In genomic region chrX:138026211-138026610, GRCh38 we compare ENCODE assay signal across 9 cellular contexts.
DNase-seq lines count a peak whose midpoint lies in the region; ATAC-seq and TF ChIP-seq lines count a peak whose summit lies in the region.
"Had no signal": no experiment of that assay in that cellular context is flagged by ENCODE, and none has a peak within 500 bp of the region (broad histone marks: within the 10 kb centered on the region; RNA-seq: fewer than 3 reads in every experiment).

No MANE protein-coding gene starts in this region.

- ATAC-seq in left lobe of liver, result peak; percentile 66
- no peak for ATAC-seq in activated CD8-positive, alpha-beta memory T cell treated with anti-CD3 and anti-CD28 coated beads, Interleukin-2, amount 10 ng/mL, durations not matched to agents 7 days and 5 days
- no peak for ATAC-seq in HG03469 (IDR thresholded peaks at IDR 0.05; ENCODE audit: unreplicated experiment)
- ATAC-seq in HG03457 (IDR thresholded peaks at IDR 0.05; ENCODE audit: unreplicated experiment), result no peak

- no peak overlapping the region for H3K27ac Mint-ChIP-seq in activated CD8-positive, alpha-beta memory T cell treated with anti-CD3 and anti-CD28 coated beads, Interleukin-2, amount 10 ng/mL, durations not matched to agents 7 days and 5 days
- H3K27ac Mint-ChIP-seq in Calu3 (ENCODE audit: unreplicated experiment), result no peak overlapping the region

- H3K4me3 Mint-ChIP-seq in activated CD8-positive, alpha-beta memory T cell treated with anti-CD3 and anti-CD28 coated beads, Interleukin-2, amount 10 ng/mL, durations not matched to agents 7 days and 5 days, result no peak overlapping the region
- H3K4me3 Mint-ChIP-seq in Calu3 (ENCODE audit: low read depth, unreplicated experiment), result no peak overlapping the region

- CTCF ChIA-PET in activated CD8-positive, alpha-beta memory T cell treated with anti-CD3 and anti-CD28 coated beads, Interleukin-2, amount 10 ng/mL, durations not matched to agents 7 days and 5 days (lab: Charles Lee), result no interaction called here
- CTCF ChIA-PET in Calu3 (lab: Charles Lee), result no interaction called here

- H3K4me3 ChIP-seq in H7 (ENCODE audit: insufficient read depth, low read depth, low read length), result no peak overlapping the region
- no peak overlapping the region for H3K4me3 ChIP-seq in OCI-LY3 (ENCODE audit: low read length)

- H3K36me3 ChIP-seq in H7 (replicated peaks; ENCODE audit: control insufficient read depth, insufficient read depth, low read length) (no peaks in the 10 kb centered on the region), OCI-LY3 (replicated peaks; ENCODE audit: low read depth, low read length) (no peaks in the 10 kb centered on the region)

- H4K20me1 ChIP-seq in OCI-LY3 (ENCODE audit: insufficient read depth, low read length), result no peaks in the 10 kb centered on the region

- H3K79me2 ChIP-seq in OCI-LY3 (ENCODE audit: low read length), result no peaks in the 10 kb centered on the region

- BruUV-seq in Calu3 (replicated peaks; lab: Mats Ljungman, UMichigan), result no TSS peak

- peaks cover 3% of the 10 kb centered on the region for H3K4me1 ChIP-seq in OCI-LY3 (ENCODE audit: low read length)

- no peaks in the 10 kb centered on the region for H3K9me3 ChIP-seq in OCI-LY3 (ENCODE audit: insufficient read depth, low read length)

- intact Hi-C loops in Calu3 (cut with micrococcal nuclease; ENCODE audit: unreplicated experiment), result no loop called here

- no peak overlapping the region for H3K4me2 ChIP-seq in OCI-LY3 (ENCODE audit: low read length)

- no peaks in the 10 kb centered on the region for H3K36me3 Mint-ChIP-seq in activated CD8-positive, alpha-beta memory T cell treated with anti-CD3 and anti-CD28 coated beads, Interleukin-2, amount 10 ng/mL, durations not matched to agents 7 days and 5 days
- no peaks in the 10 kb centered on the region for H3K36me3 Mint-ChIP-seq in Calu3 (ENCODE audit: insufficient read depth, unreplicated experiment)

- no peak overlapping the region for H3K27ac ChIP-seq in OCI-LY3 (ENCODE audit: low read length)
- H3K27ac ChIP-seq: HL-60 had no signal

- no peaks in the 10 kb centered on the region for H3K27me3 ChIP-seq in H7 (ENCODE audit: control insufficient read depth, insufficient read depth, low read length)
- no peaks in the 10 kb centered on the region for H3K27me3 ChIP-seq in OCI-LY3 (ENCODE audit: low read depth, low read length)

- H3K9me3 Mint-ChIP-seq in activated CD8-positive, alpha-beta memory T cell treated with anti-CD3 and anti-CD28 coated beads, Interleukin-2, amount 10 ng/mL, durations not matched to agents 7 days and 5 days (ENCODE audit: low read depth), result no peaks in the 10 kb centered on the region
- peaks cover 7% of the 10 kb centered on the region for H3K9me3 Mint-ChIP-seq in Calu3 (ENCODE audit: low read depth, unreplicated experiment)

- H3K27me3 Mint-ChIP-seq in activated CD8-positive, alpha-beta memory T cell treated with anti-CD3 and anti-CD28 coated beads, Interleukin-2, amount 10 ng/mL, durations not matched to agents 7 days and 5 days, result no peaks in the 10 kb centered on the region
- H3K27me3 Mint-ChIP-seq in Calu3 (ENCODE audit: unreplicated experiment), result no peaks in the 10 kb centered on the region

- DNase-seq in ELR (ENCODE audit: low read depth), result peak; percentile 1
- DNase-seq in H7, result peak; percentile 33
- DNase-seq in left lobe of liver (ENCODE audit: low spot score), result no peak
- DNase-seq in activated CD8-positive, alpha-beta memory T cell treated with anti-CD3 and anti-CD28 coated beads, Interleukin-2, amount 10 ng/mL, durations not matched to agents 7 days and 5 days, result no peak
- no peak for DNase-seq in Calu3

- no peak overlapping the region for H3K9ac ChIP-seq in OCI-LY3 (ENCODE audit: low read length)

- H2AFZ ChIP-seq in OCI-LY3 (ENCODE audit: low read depth, low read length), result peak overlapping the region; percentile 54; the same call in 1 of the 2 replicates

- no peaks in the 10 kb centered on the region for H3K4me1 Mint-ChIP-seq in activated CD8-positive, alpha-beta memory T cell treated with anti-CD3 and anti-CD28 coated beads, Interleukin-2, amount 10 ng/mL, durations not matched to agents 7 days and 5 days
- H3K4me1 Mint-ChIP-seq in Calu3 (ENCODE audit: low read depth, unreplicated experiment), result no peaks in the 10 kb centered on the region

- TF ChIP-seq CTCF in OCI-LY3 (IDR thresholded peaks at IDR 0.05; ENCODE audit: low read depth, low read length) (peak; percentile 53), Calu3 (IDR thresholded peaks at IDR 0.05; ENCODE audit: unreplicated experiment) (no peak)

Comparison
In these comparisons a context has a peak if more than half of its experiments do, and no peak if none do; other contexts are left out.
1. DNase-seq: peak in ELR (single experiment) and H7 (single experiment); none in left lobe of liver (single experiment), activated CD8-positive, alpha-beta memory T cell treated with anti-CD3 and anti-CD28 coated beads, Interleukin-2, amount 10 ng/mL, durations not matched to agents 7 days and 5 days (single experiment) and Calu3 (single experiment).